25 cellular contexts compared by ENCODE assay signal in genomic region chr6:8375916-8376315, GRCh38.
"Had no signal": no experiment of that assay in that cellular context is flagged by ENCODE, and none has a peak within 500 bp of the region (broad histone marks: within the 10 kb centered on the region; RNA-seq: fewer than 3 reads in every experiment).

No MANE protein-coding gene starts in this region.

- H3K36me3 ChIP-seq: brain microvascular endothelial cell had no signal

- ATAC-seq: activated CD4-positive, CD25-positive, alpha-beta regulatory T cell treated with anti-CD3 and anti-CD28 coated beads, Interleukin-2, amount 50 U/mL, for 24 hours; activated CD8-positive, alpha-beta T cell treated with anti-CD3 and anti-CD28 coated beads for 36 hours; activated T-cell treated with anti-CD3 and anti-CD28 coated beads, Interleukin-2, amount 50 U/mL, for 72 hours; Panc1; Right ventricle myocardium inferior had no signal

- H3K4me3 ChIP-seq: SK-N-MC had no signal

- H3K27me3 ChIP-seq: brain microvascular endothelial cell had no signal

- H3K27ac ChIP-seq: brain microvascular endothelial cell, KMS-11, SK-N-MC had no signal

- DNase-seq: activated CD4-positive, alpha-beta T cell treated with anti-CD3 and anti-CD28 coated beads for 4 hours; activated CD8-positive, alpha-beta memory T cell treated with anti-CD3 and anti-CD28 coated beads, Interleukin-2, amount 50 U/mL, for 4 hours; activated CD8-positive, alpha-beta T cell treated with anti-CD3 and anti-CD28 coated beads for 36 hours; activated gamma-delta T cell treated with Interleukin-2 at 50 U/mL for 16 hours; activated naive CD4-positive, alpha-beta T cell treated with anti-CD3 and anti-CD28 coated beads, Interleukin-2, amount 10 ng/mL, durations not matched to agents 7 days and 5 days; activated naive CD8-positive, alpha-beta T cell treated with anti-CD3 and anti-CD28 coated beads for 36 hours; activated T-cell treated with anti-CD3 and anti-CD28 coated beads, Interleukin-2, amount 50 U/mL, for 72 hours; brain microvascular endothelial cell; MM.1S; NCI-H1105; NCI-H1436; NCI-H1694 treated with DMSO at 0.1 percent for 48 hours; NCI-H2029 treated with DMSO at 0.1 percent for 48 hours; NCI-H345; NCI-H510A; NCI-H526 treated with DMSO at 0.1 percent for 48 hours; NCI-H82; OCI-M1; RPMI8226; T-helper 1 cell had no signal
